8 cellular contexts compared by ENCODE assay signal in the genomic region with DNA sequence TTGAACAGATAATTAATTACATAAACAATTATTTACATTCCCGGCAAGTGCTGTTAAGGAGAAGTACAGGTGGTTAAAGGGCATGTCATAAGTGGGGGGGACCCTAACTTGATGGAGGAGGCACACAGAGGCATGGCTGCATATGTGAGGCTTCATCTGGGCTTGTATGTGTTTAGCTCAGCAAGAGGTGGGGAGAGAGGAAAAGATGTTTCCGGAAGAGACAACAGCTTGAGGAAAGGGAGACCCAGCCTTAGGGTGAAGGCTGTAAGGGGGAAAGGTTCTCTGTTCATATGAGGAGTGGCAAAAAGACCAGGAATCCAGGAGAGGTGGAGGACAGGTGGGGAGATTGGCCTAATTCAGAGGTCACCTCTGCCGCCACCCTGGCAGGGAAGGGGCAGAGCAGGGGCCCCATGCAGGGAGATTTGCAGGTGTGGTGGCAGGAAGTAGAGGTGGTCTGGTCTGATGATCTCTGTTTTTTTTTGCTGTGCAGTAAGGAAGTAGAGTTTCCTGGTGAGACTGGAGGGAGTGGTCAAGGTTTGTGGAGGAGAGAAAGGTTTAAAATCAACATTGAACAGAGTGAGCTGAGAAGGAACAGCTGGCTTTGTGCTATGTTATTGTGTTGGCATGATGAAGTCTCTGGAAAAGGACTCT. TPM values are rescaled to one million over a fixed set of nuclear protein-coding genes. Genes with fewer than 3 reads are reported as not detected.
DNase-seq lines count a peak whose midpoint lies in the region; ATAC-seq, FAIRE-seq and TF ChIP-seq lines count a peak whose summit lies in the region.

No MANE protein-coding gene starts in this region.

- TF ChIP-seq CTCF in lower leg skin (IDR thresholded peaks at IDR 0.05), result no peak

- FAIRE-seq in GM18507 (lab: Jason Lieb, UNC), result peak; percentile 86

- no peak overlapping the region for H3K4me3 ChIP-seq in lower leg skin (ENCODE audit: low read depth, poor library complexity, severe bottlenecking)

- intact Hi-C loops in lower leg skin (cut with DNase I; ENCODE audit: low total_unique reads) (no loop called here), Right ventricle myocardium inferior (cut with DNase I) (no loop called here)

- DNase-seq in GM18507 (ENCODE audit: extremely low spot score, insufficient read length, low read depth) (no peak), germinal center (ENCODE audit: low spot score) (peak; percentile 64), NCI-H1092 treated with DMSO at 0.1 percent for 48 hours (lab: John Stamatoyannopoulos, UW) (no peak), lower leg skin (ENCODE audit: low spot score in 2 of 2) (no peak), Right ventricle myocardium inferior (ENCODE audit: missing footprints) (no peak), cerebellar nuclear complex (lab: John Stamatoyannopoulos, UW) (no peak)

- ATAC-seq in GM21515 (IDR thresholded peaks at IDR 0.05; ENCODE audit: unreplicated experiment) (peak; percentile 88), HG03558 (IDR thresholded peaks at IDR 0.05; ENCODE audit: extremely low read depth, unreplicated experiment) (peak; percentile 45), Right ventricle myocardium inferior (no peak)

- TF ChIP-seq POLR2A in lower leg skin (IDR thresholded peaks at IDR 0.05), result no peak

- 80 to 82% methylated on average over 3 of the region's 3 CpGs for WGBS in lower leg skin, 2 donors

RNA-seq across cellular contexts. Expression of a gene that starts 9.0 kb away (rescaled TPM):
- 1 to 10 TPM; 1.5 to 3.9 (median 1.8) TPM for total RNA-seq in lower leg skin
- 2.1 TPM for total RNA-seq in Right ventricle myocardium inferior
